Comparison of ENCODE assay signal across 8 cellular contexts in the genomic region with DNA sequence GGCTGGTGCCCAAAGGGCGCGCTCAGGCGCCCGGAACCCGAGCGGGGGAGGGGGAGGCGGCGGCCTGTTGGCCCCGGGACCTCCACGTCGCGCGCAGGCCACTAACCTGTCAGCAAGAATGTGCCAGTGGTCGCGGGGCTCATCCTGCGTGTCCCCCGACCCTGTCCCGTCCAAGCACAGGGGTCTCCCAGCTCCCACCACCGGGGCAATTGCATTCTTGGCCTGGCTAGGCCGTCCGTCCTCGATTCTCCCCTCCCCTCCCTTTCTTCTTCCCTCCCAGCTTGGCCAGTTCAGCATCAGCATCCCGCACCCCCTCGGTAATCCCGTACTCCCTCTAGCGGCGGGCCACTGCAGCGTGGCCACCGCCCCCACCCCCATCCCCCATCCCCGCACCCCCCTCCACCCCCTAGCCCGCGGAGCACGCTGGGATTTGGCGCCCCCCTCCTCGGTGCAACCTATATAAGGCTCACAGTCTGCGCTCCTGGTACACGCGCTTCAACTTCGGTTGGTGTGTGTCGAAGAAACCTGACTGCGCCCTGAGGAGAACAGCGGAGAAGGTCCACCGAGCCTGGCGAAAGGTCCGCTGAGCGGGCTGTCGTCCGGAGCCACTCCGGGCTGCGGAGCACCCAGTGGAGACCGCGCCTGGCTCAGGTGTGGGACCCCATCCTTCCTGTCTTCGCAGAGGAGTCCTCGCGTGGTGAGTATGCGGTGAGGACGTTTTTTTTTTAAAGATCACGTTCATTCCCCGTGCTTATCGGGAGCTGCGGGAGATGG. TPM values are rescaled to one million over a fixed set of nuclear protein-coding genes. Genes with fewer than 3 reads are reported as not detected.
A peak's percentile ranks its signal among the peaks of the same experiment; 100 is the strongest.
DNase-seq lines count a peak whose midpoint lies in the region; ATAC-seq and TF ChIP-seq lines count a peak whose summit lies in the region.

A gene with protein sequence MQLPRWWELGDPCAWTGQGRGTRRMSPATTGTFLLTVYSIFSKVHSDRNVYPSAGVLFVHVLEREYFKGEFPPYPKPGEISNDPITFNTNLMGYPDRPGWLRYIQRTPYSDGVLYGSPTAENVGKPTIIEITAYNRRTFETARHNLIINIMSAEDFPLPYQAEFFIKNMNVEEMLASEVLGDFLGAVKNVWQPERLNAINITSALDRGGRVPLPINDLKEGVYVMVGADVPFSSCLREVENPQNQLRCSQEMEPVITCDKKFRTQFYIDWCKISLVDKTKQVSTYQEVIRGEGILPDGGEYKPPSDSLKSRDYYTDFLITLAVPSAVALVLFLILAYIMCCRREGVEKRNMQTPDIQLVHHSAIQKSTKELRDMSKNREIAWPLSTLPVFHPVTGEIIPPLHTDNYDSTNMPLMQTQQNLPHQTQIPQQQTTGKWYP (minus strand): TSS at position 250 of the 774 bp plus-strand sequence. CDS start 35 bp downstream, at position 215.

- intact Hi-C loops in cardiac septum (cut with DNase I): loop anchor here (5.0 to 10.0 kb wide), 3 partner anchors 144 to 361 kb away; no protein-coding TSS in a partner anchor

- H3K4me3 Mint-ChIP-seq in osteocyte (ENCODE audit: unreplicated experiment): peak within 1 kb of the TSS; percentile 90

- no peaks in the 10 kb centered on the region for H3K9me3 Mint-ChIP-seq in osteocyte (ENCODE audit: unreplicated experiment)

- H3K27me3 Mint-ChIP-seq in osteocyte (ENCODE audit: unreplicated experiment): no peaks in the 10 kb centered on the region

- TF ChIP-seq CTCF in GM12872 (IDR thresholded peaks at IDR 0.05; ENCODE audit: insufficient read depth, low read depth, low read length) (peak; percentile 58), osteocyte (IDR thresholded peaks at IDR 0.05) (peak; percentile 80)

- H3K36me3 Mint-ChIP-seq in osteocyte (ENCODE audit: unreplicated experiment): peaks cover 2% of the 10 kb centered on the region

- peaks cover 22% of the 10 kb centered on the region for H3K4me1 Mint-ChIP-seq in osteocyte (ENCODE audit: unreplicated experiment)

- no peak for ATAC-seq in GM21723 (IDR thresholded peaks at IDR 0.05; ENCODE audit: unreplicated experiment)

- peak within 1 kb of the TSS; percentile 92 for H3K27ac Mint-ChIP-seq in osteocyte (ENCODE audit: unreplicated experiment)

- DNase-seq in HuH-7.5 (ENCODE audit: low spot score) (peak; percentile 37), RPMI7951 (ENCODE audit: low read depth) (peak; percentile 79), amniotic epithelial cell (ENCODE audit: low read depth) (peak; percentile 80), cardiac septum (ENCODE audit: low spot score) (peak; percentile 81), osteocyte (ENCODE audit: extremely low spot score, unreplicated experiment) (peak; percentile 95)
- DNase-seq in activated CD4-positive, CD25-positive, alpha-beta regulatory T cell (lab: John Stamatoyannopoulos, UW): no peak

RNA-seq across cellular contexts. Expression of the gene that starts here (rescaled TPM):
- 164 and 170 TPM in 2 replicates for total RNA-seq in RPMI7951 (2014; rRNA removed; shearing (Covaris generic))
- total RNA-seq in cardiac septum (27.7 TPM), osteocyte (85.6 and 96.8 TPM in 2 replicates)

Comparison
In these comparisons a context has a peak if more than half of its experiments do, and no peak if none do; other contexts are left out.
1. DNase-seq: peak in HuH-7.5 (single experiment), RPMI7951 (single experiment), amniotic epithelial cell (single experiment), cardiac septum (single experiment) and osteocyte (single experiment); none in activated CD4-positive, CD25-positive, alpha-beta regulatory T cell (0 of 4).